24 cellular contexts compared by ENCODE assay signal in the genomic region with DNA sequence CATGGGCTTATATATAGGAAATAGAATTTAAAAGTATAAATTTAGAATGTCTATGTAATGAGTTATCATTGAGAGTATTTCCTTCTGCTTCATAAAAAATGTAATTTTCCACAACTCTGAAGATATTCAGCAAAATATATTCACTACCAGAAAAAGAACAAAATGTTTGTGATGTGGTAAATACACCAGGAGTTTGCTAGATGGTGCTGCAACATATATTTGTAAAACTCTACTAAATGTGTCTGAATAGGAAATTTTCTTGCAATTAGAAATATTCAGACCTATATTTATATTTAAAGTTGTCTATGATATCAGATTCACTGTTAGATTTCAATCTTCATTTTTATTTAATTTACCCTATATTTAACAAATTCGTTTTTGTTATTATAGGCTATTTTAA.
DNase-seq lines count a peak whose midpoint lies in the region; ATAC-seq and TF ChIP-seq lines count a peak whose summit lies in the region.
"Had no signal": no experiment of that assay in that cellular context is flagged by ENCODE, and none has a peak within 500 bp of the region (broad histone marks: within the 10 kb centered on the region; RNA-seq: fewer than 3 reads in every experiment).

No MANE protein-coding gene starts in this region.

- no peak for DNase-seq in LNCaP clone FGC (ENCODE audit: low read depth)
- no peak for DNase-seq in chondrocyte (ENCODE audit: low spot score)
- no peak for DNase-seq in GM03348 (ENCODE audit: low spot score)
- DNase-seq in upper lobe of right lung, result no peak
- DNase-seq: 8988T; AML-193; CD4-positive, alpha-beta memory T cell; CD4-positive, CD25-positive, alpha-beta regulatory T cell; CD8-positive, alpha-beta memory T cell; COR-L47; DMS 273 treated with DMSO at 0.1 percent for 48 hours; DMS153; DMS53; DMS79; DND-41; EL; GDM1 had no signal

- H3K27me3 ChIP-seq in upper lobe of right lung, result no peaks in the 10 kb centered on the region
- H3K27me3 ChIP-seq: BLaER1 treated with 17β-estradiol and CSF1 and Interleukin-3, amounts not matched to agents 10 nM and 100 nM had no signal

- intact Hi-C loops in upper lobe of right lung (cut with DNase I), result no loop called here

- no peak overlapping the region for H3K4me3 Mint-ChIP-seq in chondrocyte (ENCODE audit: unreplicated experiment)
- H3K4me3 Mint-ChIP-seq: B cell; CD14-positive monocyte; CD4-positive, alpha-beta memory T cell; CD4-positive, CD25-positive, alpha-beta regulatory T cell; CD8-positive, alpha-beta memory T cell had no signal

- no peaks in the 10 kb centered on the region for H3K36me3 ChIP-seq in upper lobe of right lung
- H3K36me3 ChIP-seq: BLaER1 treated with 17β-estradiol and CSF1 and Interleukin-3, amounts not matched to agents 10 nM and 100 nM had no signal

- no peaks in the 10 kb centered on the region for H3K4me1 ChIP-seq in upper lobe of right lung
- H3K4me1 ChIP-seq: A549; BLaER1 treated with 17β-estradiol and CSF1 and Interleukin-3, amounts not matched to agents 10 nM and 100 nM had no signal

- peaks cover 7% of the 10 kb centered on the region for H3K4me1 Mint-ChIP-seq in chondrocyte (ENCODE audit: low read depth)
- H3K4me1 Mint-ChIP-seq: B cell; CD14-positive monocyte; CD4-positive, alpha-beta memory T cell; CD4-positive, CD25-positive, alpha-beta regulatory T cell; CD8-positive, alpha-beta memory T cell had no signal

- H3K4me3 ChIP-seq in LNCaP clone FGC (ENCODE audit: low read depth, low read length) (no peak overlapping the region), upper lobe of right lung (no peak overlapping the region)
- H3K4me3 ChIP-seq: A549; BLaER1 treated with 17β-estradiol and CSF1 and Interleukin-3, amounts not matched to agents 10 nM and 100 nM had no signal

- no peaks in the 10 kb centered on the region for H3K9me3 ChIP-seq in upper lobe of right lung
- H3K9me3 ChIP-seq: A549; BLaER1 treated with 17β-estradiol and CSF1 and Interleukin-3, amounts not matched to agents 10 nM and 100 nM had no signal

- H3K36me3 Mint-ChIP-seq in chondrocyte (ENCODE audit: low read depth), result no peaks in the 10 kb centered on the region
- H3K36me3 Mint-ChIP-seq: CD14-positive monocyte; CD4-positive, alpha-beta memory T cell; CD4-positive, CD25-positive, alpha-beta regulatory T cell; CD8-positive, alpha-beta memory T cell had no signal

- peaks cover 13% of the 10 kb centered on the region for H3K27me3 Mint-ChIP-seq in chondrocyte (ENCODE audit: low read depth)
- H3K27me3 Mint-ChIP-seq: B cell; CD4-positive, alpha-beta memory T cell; CD4-positive, CD25-positive, alpha-beta regulatory T cell; CD8-positive, alpha-beta memory T cell had no signal

- H3K9me3 Mint-ChIP-seq in chondrocyte (ENCODE audit: low read depth), result no peaks in the 10 kb centered on the region
- H3K9me3 Mint-ChIP-seq: CD14-positive monocyte; CD4-positive, alpha-beta memory T cell; CD8-positive, alpha-beta memory T cell had no signal

- H3K27ac Mint-ChIP-seq in chondrocyte (ENCODE audit: unreplicated experiment), result no peak overlapping the region
- H3K27ac Mint-ChIP-seq: B cell; CD14-positive monocyte; CD4-positive, alpha-beta memory T cell; CD4-positive, CD25-positive, alpha-beta regulatory T cell; CD8-positive, alpha-beta memory T cell had no signal

- ATAC-seq in HG03432 (IDR thresholded peaks at IDR 0.05; ENCODE audit: unreplicated experiment) (no peak), SK-N-SH treated with all-trans-retinoic acid at 6 μM for 48 hours (no peak), upper lobe of right lung (no peak)
- ATAC-seq: A549 had no signal

- TF ChIP-seq CTCF in C4-2B (conservative IDR thresholded peaks at IDR 0.05) (peak; percentile 10; the same call in 1 of the 2 replicates), LNCaP clone FGC (IDR thresholded peaks at IDR 0.05; ENCODE audit: control insufficient read depth, extremely low read depth, insufficient read depth) (0 out of 2 replicates have a peak, but pooled peaks have one; percentile 23), chondrocyte (IDR thresholded peaks at IDR 0.05) (peak; percentile 53), upper lobe of right lung (IDR thresholded peaks at IDR 0.05) (no peak)

- H3K27ac ChIP-seq in C4-2B (no peak overlapping the region), upper lobe of right lung (no peak overlapping the region)
- H3K27ac ChIP-seq: A549; BLaER1 treated with 17β-estradiol and CSF1 and Interleukin-3, amounts not matched to agents 10 nM and 100 nM had no signal

TF ChIP-seq in SK-N-SH treated with all-trans-retinoic acid at 6 μM for 48 hours, 23 proteins besides CTCF, POLR2A, EP300 and RAD21:
- TF ChIP-seq POU6F1 (CRISPR knock-in tag; IDR thresholded peaks at IDR 0.05; ENCODE audit: borderline replicate concordance, low read depth), result no peak
- no peak for TF ChIP-seq TOX (CRISPR knock-in tag; IDR thresholded peaks at IDR 0.05; ENCODE audit: borderline replicate concordance)
- no peak for TF ChIP-seq ARNTL (CRISPR knock-in tag; IDR thresholded peaks at IDR 0.05; ENCODE audit: borderline replicate concordance, low read depth)
- TF ChIP-seq ESRRG (CRISPR knock-in tag; IDR thresholded peaks at IDR 0.05), result no peak
- no peak for TF ChIP-seq ZNF565 (CRISPR knock-in tag; conservative IDR thresholded peaks at IDR 0.05; ENCODE audit: low read depth)
- TF ChIP-seq OSR1 (CRISPR knock-in tag; IDR thresholded peaks at IDR 0.05), result no peak
- TF ChIP-seq ZNF8 (CRISPR knock-in tag; IDR thresholded peaks at IDR 0.05), result no peak
- TF ChIP-seq SNAI2 (CRISPR knock-in tag; IDR thresholded peaks at IDR 0.05), result no peak
- TF ChIP-seq, protein P1, sequence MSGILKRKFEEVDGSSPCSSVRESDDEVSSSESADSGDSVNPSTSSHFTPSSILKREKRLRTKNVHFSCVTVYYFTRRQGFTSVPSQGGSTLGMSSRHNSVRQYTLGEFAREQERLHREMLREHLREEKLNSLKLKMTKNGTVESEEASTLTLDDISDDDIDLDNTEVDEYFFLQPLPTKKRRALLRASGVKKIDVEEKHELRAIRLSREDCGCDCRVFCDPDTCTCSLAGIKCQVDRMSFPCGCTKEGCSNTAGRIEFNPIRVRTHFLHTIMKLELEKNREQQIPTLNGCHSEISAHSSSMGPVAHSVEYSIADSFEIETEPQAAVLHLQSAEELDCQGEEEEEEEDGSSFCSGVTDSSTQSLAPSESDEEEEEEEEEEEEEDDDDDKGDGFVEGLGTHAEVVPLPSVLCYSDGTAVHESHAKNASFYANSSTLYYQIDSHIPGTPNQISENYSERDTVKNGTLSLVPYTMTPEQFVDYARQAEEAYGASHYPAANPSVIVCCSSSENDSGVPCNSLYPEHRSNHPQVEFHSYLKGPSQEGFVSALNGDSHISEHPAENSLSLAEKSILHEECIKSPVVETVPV (CRISPR knock-in tag; IDR thresholded peaks at IDR 0.05), result no peak
- no peak for TF ChIP-seq BACH2 (CRISPR knock-in tag; IDR thresholded peaks at IDR 0.05; ENCODE audit: borderline replicate concordance)
- no peak for TF ChIP-seq ZC3H10 (CRISPR knock-in tag; IDR thresholded peaks at IDR 0.05)
- TF ChIP-seq, protein P2, sequence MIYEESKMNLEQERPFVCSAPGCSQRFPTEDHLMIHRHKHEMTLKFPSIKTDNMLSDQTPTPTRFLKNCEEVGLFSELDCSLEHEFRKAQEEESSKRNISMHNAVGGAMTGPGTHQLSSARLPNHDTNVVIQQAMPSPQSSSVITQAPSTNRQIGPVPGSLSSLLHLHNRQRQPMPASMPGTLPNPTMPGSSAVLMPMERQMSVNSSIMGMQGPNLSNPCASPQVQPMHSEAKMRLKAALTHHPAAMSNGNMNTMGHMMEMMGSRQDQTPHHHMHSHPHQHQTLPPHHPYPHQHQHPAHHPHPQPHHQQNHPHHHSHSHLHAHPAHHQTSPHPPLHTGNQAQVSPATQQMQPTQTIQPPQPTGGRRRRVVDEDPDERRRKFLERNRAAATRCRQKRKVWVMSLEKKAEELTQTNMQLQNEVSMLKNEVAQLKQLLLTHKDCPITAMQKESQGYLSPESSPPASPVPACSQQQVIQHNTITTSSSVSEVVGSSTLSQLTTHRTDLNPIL (CRISPR knock-in tag; IDR thresholded peaks at IDR 0.05; ENCODE audit: low read depth), result no peak
